In genomic region chr6:161376367-161376766, GRCh38 we compare ENCODE assay signal across 25 cellular contexts.
"Had no signal": no experiment of that assay in that cellular context is flagged by ENCODE, and none has a peak within 500 bp of the region (broad histone marks: within the 10 kb centered on the region; RNA-seq: fewer than 3 reads in every experiment).

No MANE protein-coding gene starts in this region.

- H3K9ac ChIP-seq: KMS-11 had no signal

- H2AFZ ChIP-seq: PC-9 had no signal

- H3K4me3 ChIP-seq: cardiac muscle cell, PC-9 had no signal

- FAIRE-seq: RCC 7860 had no signal

- ATAC-seq: activated CD4-positive, alpha-beta T cell treated with anti-CD3 and anti-CD28 coated beads for 36 hours; activated CD4-positive, CD25-positive, alpha-beta regulatory T cell treated with anti-CD3 and anti-CD28 coated beads, Interleukin-2, amount 50 U/mL, for 24 hours; activated CD8-positive, alpha-beta T cell treated with anti-CD3 and anti-CD28 coated beads, Interleukin-2, amount 10 ng/mL, durations not matched to agents 7 days and 5 days; activated naive CD8-positive, alpha-beta T cell treated with anti-CD3 and anti-CD28 coated beads, Interleukin-2, amount 50 U/mL, for 24 hours had no signal

- H3K4me1 Mint-ChIP-seq: activated CD4-positive, alpha-beta T cell treated with anti-CD3 and anti-CD28 coated beads for 36 hours; activated CD4-positive, alpha-beta T cell treated with anti-CD3 and anti-CD28 coated beads, Interleukin-2, amount 10 ng/mL, durations not matched to agents 7 days and 5 days; activated naive CD8-positive, alpha-beta T cell treated with anti-CD3 and anti-CD28 coated beads, Interleukin-2, amount 50 U/mL, for 24 hours had no signal

- DNase-seq: activated CD4-positive, alpha-beta T cell treated with anti-CD3 and anti-CD28 coated beads for 36 hours; activated CD4-positive, alpha-beta T cell treated with anti-CD3 and anti-CD28 coated beads, Interleukin-2, amount 10 ng/mL, durations not matched to agents 7 days and 5 days; activated CD4-positive, alpha-beta T cell treated with anti-CD3 and anti-CD28 coated beads, Interleukin-2, amount 50 U/mL, for 48 hours; activated CD8-positive, alpha-beta T cell treated with anti-CD3 and anti-CD28 coated beads, Interleukin-2, amount 10 ng/mL, durations not matched to agents 7 days and 5 days; activated gamma-delta T cell treated with Interleukin-2 at 50 U/mL for 16 hours; activated naive CD4-positive, alpha-beta T cell treated with anti-CD3 and anti-CD28 coated beads for 36 hours; activated naive CD8-positive, alpha-beta T cell treated with anti-CD3 and anti-CD28 coated beads, Interleukin-2, amount 50 U/mL, for 24 hours; activated T-cell treated with anti-CD3 and anti-CD28 coated beads, Interleukin-2, amount 50 U/mL, for 24 hours; brain microvascular endothelial cell; NCI-H1417; NCI-H187; NCI-H2081; NCI-H2171 treated with DMSO at 0.1 percent for 48 hours; NCI-H2227 treated with DMSO at 0.1 percent for 48 hours; NCI-H526 treated with DMSO at 0.1 percent for 48 hours; NCI-H774; PC-9; Right ventricle myocardium superior; SW 1271; T1000 had no signal

- H3K27ac ChIP-seq: brain microvascular endothelial cell, cardiac muscle cell, KMS-11, PC-9 had no signal

- H3K36me3 ChIP-seq: brain microvascular endothelial cell, cardiac muscle cell had no signal

- H3K9me3 Mint-ChIP-seq: activated CD4-positive, alpha-beta T cell treated with anti-CD3 and anti-CD28 coated beads, Interleukin-2, amount 10 ng/mL, durations not matched to agents 7 days and 5 days; activated naive CD4-positive, alpha-beta T cell treated with anti-CD3 and anti-CD28 coated beads for 36 hours; activated naive CD8-positive, alpha-beta T cell treated with anti-CD3 and anti-CD28 coated beads, Interleukin-2, amount 50 U/mL, for 24 hours; activated T-cell treated with anti-CD3 and anti-CD28 coated beads, Interleukin-2, amount 50 U/mL, for 24 hours had no signal

- H3K4me3 Mint-ChIP-seq: activated CD4-positive, alpha-beta T cell treated with anti-CD3 and anti-CD28 coated beads for 36 hours; activated CD4-positive, alpha-beta T cell treated with anti-CD3 and anti-CD28 coated beads, Interleukin-2, amount 10 ng/mL, durations not matched to agents 7 days and 5 days; activated CD8-positive, alpha-beta T cell treated with anti-CD3 and anti-CD28 coated beads, Interleukin-2, amount 10 ng/mL, durations not matched to agents 7 days and 5 days; activated naive CD4-positive, alpha-beta T cell treated with anti-CD3 and anti-CD28 coated beads for 36 hours; activated naive CD8-positive, alpha-beta T cell; activated naive CD8-positive, alpha-beta T cell treated with anti-CD3 and anti-CD28 coated beads, Interleukin-2, amount 50 U/mL, for 24 hours; activated T-cell treated with anti-CD3 and anti-CD28 coated beads, Interleukin-2, amount 50 U/mL, for 24 hours had no signal

- H3K4me2 ChIP-seq: KMS-11, PC-9 had no signal

- H3K27ac Mint-ChIP-seq: activated CD4-positive, alpha-beta T cell treated with anti-CD3 and anti-CD28 coated beads for 36 hours; activated CD4-positive, alpha-beta T cell treated with anti-CD3 and anti-CD28 coated beads, Interleukin-2, amount 10 ng/mL, durations not matched to agents 7 days and 5 days; activated CD8-positive, alpha-beta T cell treated with anti-CD3 and anti-CD28 coated beads, Interleukin-2, amount 10 ng/mL, durations not matched to agents 7 days and 5 days; activated naive CD4-positive, alpha-beta T cell treated with anti-CD3 and anti-CD28 coated beads for 36 hours; activated naive CD8-positive, alpha-beta T cell; activated naive CD8-positive, alpha-beta T cell treated with anti-CD3 and anti-CD28 coated beads, Interleukin-2, amount 50 U/mL, for 24 hours; activated T-cell treated with anti-CD3 and anti-CD28 coated beads, Interleukin-2, amount 50 U/mL, for 24 hours had no signal

- H3K27me3 Mint-ChIP-seq: activated CD4-positive, alpha-beta T cell treated with anti-CD3 and anti-CD28 coated beads for 36 hours; activated CD4-positive, alpha-beta T cell treated with anti-CD3 and anti-CD28 coated beads, Interleukin-2, amount 10 ng/mL, durations not matched to agents 7 days and 5 days; activated naive CD8-positive, alpha-beta T cell; activated naive CD8-positive, alpha-beta T cell treated with anti-CD3 and anti-CD28 coated beads, Interleukin-2, amount 50 U/mL, for 24 hours; activated T-cell treated with anti-CD3 and anti-CD28 coated beads, Interleukin-2, amount 50 U/mL, for 24 hours had no signal

- H3K36me3 Mint-ChIP-seq: activated naive CD8-positive, alpha-beta T cell had no signal

- H3K27me3 ChIP-seq: brain microvascular endothelial cell, cardiac muscle cell had no signal
